In genomic region chr6:112177081-112177480, GRCh38 we compare ENCODE assay signal across 9 cellular contexts.
"Had no signal": no experiment of that assay in that cellular context is flagged by ENCODE, and none has a peak within 500 bp of the region (broad histone marks: within the 10 kb centered on the region; RNA-seq: fewer than 3 reads in every experiment).

No MANE protein-coding gene starts in this region.

- H3K9me3 ChIP-seq: HAP-1 had no signal

- H3K27ac ChIP-seq: GM23248, HL-60 had no signal

- H3K36me3 Mint-ChIP-seq: IgD-negative memory B cell had no signal

- H3K4me1 ChIP-seq: HAP-1 had no signal

- ATAC-seq: HCT116, HepG2 had no signal

- H3K36me3 ChIP-seq: HAP-1 had no signal

- H3K4me3 Mint-ChIP-seq: IgD-negative memory B cell had no signal

- DNase-seq: GM23248, GOT3, H7, KBM-7 had no signal

- H3K4me3 ChIP-seq: GM23248, HAP-1 had no signal

- H3K27ac Mint-ChIP-seq: IgD-negative memory B cell had no signal

- H3K4me1 Mint-ChIP-seq: IgD-negative memory B cell had no signal

- H2AFZ ChIP-seq: GM23248 had no signal

- H3K9ac ChIP-seq: GM23248 had no signal
